Comparison of ENCODE assay signal across 8 cellular contexts in the genomic region with DNA sequence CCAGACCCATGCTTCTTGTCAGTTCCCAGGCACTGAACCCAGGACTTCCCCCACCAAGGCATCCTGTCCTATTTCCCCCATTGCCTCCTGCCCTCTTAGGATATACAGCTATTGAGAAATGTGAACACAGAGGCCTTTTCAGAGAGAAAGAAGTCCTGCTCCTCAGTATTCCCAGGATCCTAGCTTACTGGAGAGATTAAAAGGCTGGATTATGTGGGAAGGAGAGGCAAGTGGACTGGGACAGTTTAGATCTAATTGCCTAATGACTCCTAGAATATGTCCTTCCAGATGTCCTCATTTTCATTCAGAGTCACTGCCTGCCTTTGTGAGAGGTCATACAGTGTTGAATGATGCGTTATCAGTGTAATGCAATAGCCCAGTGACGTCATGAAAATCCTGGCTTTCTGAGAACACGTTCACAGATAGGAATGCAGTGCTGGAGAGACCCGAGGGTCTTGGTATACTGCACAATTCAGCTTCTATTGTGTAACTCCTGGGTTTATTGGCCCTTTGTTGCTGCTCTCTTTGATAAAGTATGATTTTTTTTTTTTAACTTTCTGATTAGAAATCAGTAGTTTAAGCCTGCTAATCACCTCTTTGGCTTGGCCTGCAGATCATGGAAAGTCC. TPM values are rescaled to one million over a fixed set of nuclear protein-coding genes. Genes with fewer than 3 reads are reported as not detected.
DNase-seq lines count a peak whose midpoint lies in the region; ATAC-seq and TF ChIP-seq lines count a peak whose summit lies in the region.

No MANE protein-coding gene starts in this region.

- no peaks in the 10 kb centered on the region for H3K4me1 Mint-ChIP-seq in stimulated activated memory B cell treated with anti-CD40 and anti-IgM and Interleukin-4, amounts not matched to agents 10 μg/mL and 1 μg/mL and 100 μg/mL, for 72 hours

- H3K27me3 ChIP-seq in thyroid gland: no peaks in the 10 kb centered on the region

- H3K4me3 ChIP-seq in thyroid gland (replicated peaks in 1 of 3): no peak overlapping the region

- H3K4me1 ChIP-seq in thyroid gland: peaks cover 48 to 55% of the 10 kb centered on the region in 2 donors

- no peaks in the 10 kb centered on the region for H3K27me3 Mint-ChIP-seq in stimulated activated memory B cell treated with anti-CD40 and anti-IgM and Interleukin-4, amounts not matched to agents 10 μg/mL and 1 μg/mL and 100 μg/mL, for 72 hours

- peak overlapping the region; percentile 78 to 87 (median 79) for H3K27ac ChIP-seq in thyroid gland

- in situ Hi-C loops in GM13977 (cut with MboI; ENCODE audit: low pct_unique_long_range_greater_than_20kb, low sequenced_read_pairs, unreplicated experiment): no loop called here

- H3K36me3 Mint-ChIP-seq in stimulated activated memory B cell treated with anti-CD40 and anti-IgM and Interleukin-4, amounts not matched to agents 10 μg/mL and 1 μg/mL and 100 μg/mL, for 72 hours: no peaks in the 10 kb centered on the region

- no peak for ATAC-seq in stimulated activated memory B cell treated with anti-CD40 and anti-IgM and Interleukin-4, amounts not matched to agents 10 μg/mL and 1 μg/mL and 100 μg/mL, for 72 hours

- H3K9me3 ChIP-seq in thyroid gland: no peaks in the 10 kb centered on the region

- TF ChIP-seq POLR2A in thyroid gland (IDR thresholded peaks at IDR 0.05): no peak

- intact Hi-C loops in thyroid gland (cut with DNase I): no loop called here

- H3K4me3 Mint-ChIP-seq in stimulated activated memory B cell treated with anti-CD40 and anti-IgM and Interleukin-4, amounts not matched to agents 10 μg/mL and 1 μg/mL and 100 μg/mL, for 72 hours: no peak overlapping the region

- 23 to 34% methylated on average over 4 of the region's 4 CpGs for WGBS in thyroid gland, 2 donors

- no peaks in the 10 kb centered on the region for H3K36me3 ChIP-seq in thyroid gland

- DNase-seq in SHP77 (lab: John Stamatoyannopoulos, UW): peak; percentile 16 to 38
- DNase-seq in SHP77 treated with DMSO at 0.1 percent for 48 hours (lab: John Stamatoyannopoulos, UW): no peak
- peak; percentile 90 for DNase-seq in SK-N-DZ (ENCODE audit: low spot score)
- DNase-seq in glomerular visceral epithelial cell (ENCODE audit: extremely low spot score): peak; percentile 93
- DNase-seq in thyroid gland: peak; percentile 34 to 38
- DNase-seq in activated gamma-delta T cell treated with Interleukin-2 at 50 U/mL for 16 hours: no peak
- no peak for DNase-seq in GM13977 (ENCODE audit: low spot score)

- no peak for TF ChIP-seq CTCF in thyroid gland (IDR thresholded peaks at IDR 0.05)
- no peak for TF ChIP-seq CTCF in GM13977 (IDR thresholded peaks at IDR 0.05; ENCODE audit: extremely low read depth, insufficient read depth, missing control alignments)

- H3K27ac Mint-ChIP-seq in stimulated activated memory B cell treated with anti-CD40 and anti-IgM and Interleukin-4, amounts not matched to agents 10 μg/mL and 1 μg/mL and 100 μg/mL, for 72 hours: no peak overlapping the region

- no peaks in the 10 kb centered on the region for H3K9me3 Mint-ChIP-seq in stimulated activated memory B cell treated with anti-CD40 and anti-IgM and Interleukin-4, amounts not matched to agents 10 μg/mL and 1 μg/mL and 100 μg/mL, for 72 hours

RNA-seq across cellular contexts. Expression of a gene that starts 26.2 kb away (rescaled TPM):
- polyA plus RNA-seq in SK-N-DZ (2014; cell fraction: cytosol; rRNA removed): 9.2 and 15.8 TPM in 2 replicates
- 5.4 and 7.1 TPM in 2 replicates for polyA plus RNA-seq in SK-N-DZ (2014; cell fraction: nucleus; rRNA removed)
- total RNA-seq in thyroid gland: 10 to 100 TPM; 38.7 to 80.1 (median 54.0) TPM

Comparison
In these comparisons a context has a peak if more than half of its experiments do, and no peak if none do; other contexts are left out.
1. DNase-seq: peak in SHP77 (2 of 2), SK-N-DZ (single experiment), glomerular visceral epithelial cell (single experiment) and thyroid gland (2 of 2); none in SHP77 treated with DMSO at 0.1 percent for 48 hours (single experiment), activated gamma-delta T cell treated with Interleukin-2 at 50 U/mL for 16 hours (single experiment) and GM13977 (single experiment).